In the genomic region with DNA sequence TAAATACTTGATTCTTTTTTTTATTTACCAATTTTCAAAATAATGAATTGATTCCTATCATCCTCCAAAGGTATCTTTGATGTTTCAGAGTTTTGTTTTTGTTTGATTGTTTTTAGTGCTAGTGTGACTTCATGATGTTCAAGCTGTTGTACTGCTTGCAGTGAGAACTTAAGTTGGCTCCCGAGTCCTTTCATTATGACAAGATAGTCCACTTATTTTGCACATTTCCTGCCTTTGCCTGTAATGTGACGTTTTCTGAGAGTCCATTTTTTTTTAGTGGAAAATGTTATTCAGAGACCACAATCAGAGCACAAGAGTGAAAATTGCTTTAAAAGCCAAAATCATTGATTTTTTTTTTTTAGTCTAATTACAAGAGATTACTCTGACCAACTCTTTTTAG, we compare ENCODE assay signal across 23 cellular contexts.
DNase-seq lines count a peak whose midpoint lies in the region; TF ChIP-seq lines count a peak whose summit lies in the region.
"Had no signal": no experiment of that assay in that cellular context is flagged by ENCODE, and none has a peak within 500 bp of the region (broad histone marks: within the 10 kb centered on the region; RNA-seq: fewer than 3 reads in every experiment).

No MANE protein-coding gene starts in this region.

- H3K36me3 Mint-ChIP-seq in activated naive CD4-positive, alpha-beta T cell treated with anti-CD3 and anti-CD28 coated beads for 36 hours (ENCODE audit: low read depth), result peaks cover 38% of the 10 kb centered on the region
- peaks cover 47% of the 10 kb centered on the region for H3K36me3 Mint-ChIP-seq in activated CD4-positive, alpha-beta memory T cell treated with anti-CD3 and anti-CD28 coated beads for 36 hours
- H3K36me3 Mint-ChIP-seq in mesothelial cell of epicardium, result peaks cover 38% of the 10 kb centered on the region

- POLR2A ChIA-PET in activated CD4-positive, alpha-beta memory T cell treated with anti-CD3 and anti-CD28 coated beads for 36 hours (lab: Charles Lee), result no interaction called here

- TF ChIP-seq CTCF in mesothelial cell of epicardium (IDR thresholded peaks at IDR 0.05; ENCODE audit: unreplicated experiment), result no peak

- peak; percentile 6 for DNase-seq in activated naive CD4-positive, alpha-beta T cell treated with anti-CD3 and anti-CD28 coated beads for 36 hours
- no peak for DNase-seq in activated naive CD4-positive, alpha-beta T cell treated with Interleukin-2 at 50 U/mL for 16 hours
- no peak for DNase-seq in activated CD4-positive, alpha-beta memory T cell treated with anti-CD3 and anti-CD28 coated beads for 36 hours
- DNase-seq in mesothelial cell of epicardium (ENCODE audit: low spot score in 2 of 2, unreplicated experiment in 2 of 2), result no peak
- DNase-seq in islet precursor cell, result no peak
- no peak for DNase-seq in A172 (ENCODE audit: low spot score)
- DNase-seq in amniotic stem cell (lab: John Stamatoyannopoulos, UW), result no peak
- DNase-seq: activated T-cell treated with anti-CD3 and anti-CD28 coated beads, Interleukin-2, amount 50 U/mL, for 1 hour; Caco-2; cortex of kidney; effector memory CD4-positive, alpha-beta T cell; HCEC 1CT; hippocampal formation; KG1; left cardiac atrium; mucosa of descending colon; NCI-H1105; NCI-H187; NCI-H82; SJCRH30; stimulated activated naive CD4-positive, alpha-beta T cell treated with Interleukin-2 at 50 U/mL for 16 hours had no signal

- H3K27ac Mint-ChIP-seq in activated naive CD4-positive, alpha-beta T cell treated with anti-CD3 and anti-CD28 coated beads for 36 hours, result peak overlapping the region; percentile 77
- H3K27ac Mint-ChIP-seq in activated CD4-positive, alpha-beta memory T cell treated with anti-CD3 and anti-CD28 coated beads for 36 hours, result peak overlapping the region; percentile 76
- H3K27ac Mint-ChIP-seq in mesothelial cell of epicardium, result peak overlapping the region; percentile 5
- H3K27ac Mint-ChIP-seq: nephron had no signal

- CTCF ChIA-PET in activated naive CD4-positive, alpha-beta T cell treated with anti-CD3 and anti-CD28 coated beads for 36 hours (lab: Charles Lee), result interaction anchor here (0.6 to 0.8 kb wide), 4 partner anchors 16 to 659 kb away, joined by 3 to 10 read pairs (median 4); no protein-coding TSS in a partner anchor
- CTCF ChIA-PET in activated CD4-positive, alpha-beta memory T cell treated with anti-CD3 and anti-CD28 coated beads for 36 hours (lab: Charles Lee), result no interaction called here

- no peaks in the 10 kb centered on the region for H3K27me3 Mint-ChIP-seq in activated naive CD4-positive, alpha-beta T cell treated with anti-CD3 and anti-CD28 coated beads for 36 hours (ENCODE audit: low read depth)
- H3K27me3 Mint-ChIP-seq in activated CD4-positive, alpha-beta memory T cell treated with anti-CD3 and anti-CD28 coated beads for 36 hours, result no peaks in the 10 kb centered on the region
- H3K27me3 Mint-ChIP-seq in mesothelial cell of epicardium (ENCODE audit: low read depth), result no peaks in the 10 kb centered on the region
- H3K27me3 Mint-ChIP-seq: activated naive CD4-positive, alpha-beta T cell treated with anti-CD3 and anti-CD28 coated beads, Interleukin-2, amount 50 U/mL, for 24 hours had no signal

- peaks cover 9% of the 10 kb centered on the region for H3K4me1 Mint-ChIP-seq in activated naive CD4-positive, alpha-beta T cell treated with anti-CD3 and anti-CD28 coated beads for 36 hours (ENCODE audit: low read depth)
- peaks cover 8% of the 10 kb centered on the region for H3K4me1 Mint-ChIP-seq in activated CD4-positive, alpha-beta memory T cell treated with anti-CD3 and anti-CD28 coated beads for 36 hours (ENCODE audit: low read depth)
- H3K4me1 Mint-ChIP-seq in mesothelial cell of epicardium, result peaks cover 14% of the 10 kb centered on the region
- H3K4me1 Mint-ChIP-seq: nephron had no signal

- intact Hi-C loops in activated naive CD4-positive, alpha-beta T cell treated with anti-CD3 and anti-CD28 coated beads for 36 hours (cut with micrococcal nuclease), result no loop called here
- intact Hi-C loops in activated CD4-positive, alpha-beta memory T cell treated with anti-CD3 and anti-CD28 coated beads for 36 hours (cut with micrococcal nuclease), result no loop called here

- no peaks in the 10 kb centered on the region for H3K9me3 Mint-ChIP-seq in activated naive CD4-positive, alpha-beta T cell treated with anti-CD3 and anti-CD28 coated beads for 36 hours
- no peaks in the 10 kb centered on the region for H3K9me3 Mint-ChIP-seq in activated CD4-positive, alpha-beta memory T cell treated with anti-CD3 and anti-CD28 coated beads for 36 hours
- no peaks in the 10 kb centered on the region for H3K9me3 Mint-ChIP-seq in mesothelial cell of epicardium
- H3K9me3 Mint-ChIP-seq: activated naive CD4-positive, alpha-beta T cell treated with anti-CD3 and anti-CD28 coated beads, Interleukin-2, amount 50 U/mL, for 24 hours; nephron had no signal

- H3K4me3 Mint-ChIP-seq in activated naive CD4-positive, alpha-beta T cell treated with anti-CD3 and anti-CD28 coated beads for 36 hours, result no peak overlapping the region
- no peak overlapping the region for H3K4me3 Mint-ChIP-seq in activated CD4-positive, alpha-beta memory T cell treated with anti-CD3 and anti-CD28 coated beads for 36 hours
- H3K4me3 Mint-ChIP-seq in mesothelial cell of epicardium, result no peak overlapping the region
- H3K4me3 Mint-ChIP-seq: activated naive CD4-positive, alpha-beta T cell treated with anti-CD3 and anti-CD28 coated beads, Interleukin-2, amount 50 U/mL, for 24 hours; nephron had no signal

Comparison
In these comparisons a context has a peak if more than half of its experiments do, and no peak if none do; other contexts are left out.
1. H3K27ac Mint-ChIP-seq: peak in every context shown above with its lines; median percentile 77 in activated naive CD4-positive, alpha-beta T cell treated with anti-CD3 and anti-CD28 coated beads for 36 hours; 76 in activated CD4-positive, alpha-beta memory T cell treated with anti-CD3 and anti-CD28 coated beads for 36 hours; 5 in mesothelial cell of epicardium.